ENCODE assay signal across 1 cellular context in the genomic region with DNA sequence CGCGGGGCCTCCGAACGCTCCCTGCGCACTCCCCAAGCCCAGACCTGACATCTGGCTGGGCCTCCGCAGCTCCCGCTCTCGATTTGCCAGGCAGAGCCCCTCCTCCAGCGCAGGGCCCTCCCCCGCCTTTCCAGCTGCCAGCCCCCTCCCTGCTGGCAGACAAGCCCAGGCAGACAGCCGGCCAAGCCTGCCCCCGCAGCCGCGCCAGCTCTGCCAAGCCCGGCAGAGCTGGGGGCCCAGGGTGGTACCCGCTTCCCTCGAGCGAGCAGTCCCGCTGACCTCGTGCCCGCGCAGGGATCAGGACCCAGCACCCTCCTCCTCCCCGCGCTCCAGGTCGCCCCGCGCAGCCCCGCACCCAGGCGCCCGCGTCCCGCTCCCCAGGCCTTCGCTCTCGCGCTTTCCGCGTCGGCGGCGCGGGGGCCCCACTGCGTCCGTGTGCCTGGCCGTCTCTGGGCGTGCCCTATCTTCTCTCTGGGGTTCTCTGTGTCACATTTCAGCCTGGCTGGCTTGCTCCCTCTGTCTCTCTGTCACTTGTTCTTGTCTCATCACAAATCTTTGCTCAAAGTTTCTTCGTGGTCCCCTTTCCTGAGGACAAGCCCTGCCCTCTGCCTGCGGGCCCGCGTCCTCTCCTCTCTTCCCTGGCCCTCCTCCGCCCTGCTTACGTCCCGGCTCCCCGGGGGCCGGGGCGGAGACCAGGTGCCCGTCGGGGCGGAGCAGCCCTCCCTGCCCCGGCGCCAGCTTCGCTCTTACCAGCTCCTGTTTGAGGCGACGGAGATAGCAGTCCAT.
TF ChIP-seq lines count a peak whose summit lies in the region.

No MANE protein-coding gene starts in this region.

TF ChIP-seq in H1, 55 proteins besides CTCF, POLR2A, EP300 and RAD21:
- no peak for TF ChIP-seq TCF12 (IDR thresholded peaks at IDR 0.05; ENCODE audit: low read depth, low read length)
- TF ChIP-seq SRF (IDR thresholded peaks at IDR 0.05; ENCODE audit: low read depth, low read length), result no peak
- TF ChIP-seq PHF8 (conservative IDR thresholded peaks at IDR 0.05; ENCODE audit: low read depth, low read length), result 0 out of 2 replicates have a peak, but pooled peaks have one; percentile 39
- TF ChIP-seq, protein P1, sequence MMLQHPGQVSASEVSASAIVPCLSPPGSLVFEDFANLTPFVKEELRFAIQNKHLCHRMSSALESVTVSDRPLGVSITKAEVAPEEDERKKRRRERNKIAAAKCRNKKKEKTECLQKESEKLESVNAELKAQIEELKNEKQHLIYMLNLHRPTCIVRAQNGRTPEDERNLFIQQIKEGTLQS (IDR thresholded peaks at IDR 0.05; ENCODE audit: insufficient read depth, low read depth, low read length), result no peak
- TF ChIP-seq YY1 (IDR thresholded peaks at IDR 0.05; ENCODE audit: low read depth, low read length), result no peak
- TF ChIP-seq, protein P2, sequence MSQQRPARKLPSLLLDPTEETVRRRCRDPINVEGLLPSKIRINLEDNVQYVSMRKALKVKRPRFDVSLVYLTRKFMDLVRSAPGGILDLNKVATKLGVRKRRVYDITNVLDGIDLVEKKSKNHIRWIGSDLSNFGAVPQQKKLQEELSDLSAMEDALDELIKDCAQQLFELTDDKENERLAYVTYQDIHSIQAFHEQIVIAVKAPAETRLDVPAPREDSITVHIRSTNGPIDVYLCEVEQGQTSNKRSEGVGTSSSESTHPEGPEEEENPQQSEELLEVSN (IDR thresholded peaks at IDR 0.05), result peak; percentile 77
- TF ChIP-seq SP1 (IDR thresholded peaks at IDR 0.05; ENCODE audit: low read depth, low read length), result 0 out of 2 replicates have a peak, but pooled peaks have one; percentile 1
- TF ChIP-seq MAFK (IDR thresholded peaks at IDR 0.05; ENCODE audit: low read depth, low read length), result no peak
- TF ChIP-seq GTF2F1 (IDR thresholded peaks at IDR 0.05; ENCODE audit: borderline replicate concordance, low read depth, low read length), result no peak
- no peak for TF ChIP-seq JUND (IDR thresholded peaks at IDR 0.05; ENCODE audit: low read length)
- no peak for TF ChIP-seq TAF7 (optimal IDR thresholded peaks at IDR 0.05; ENCODE audit: borderline replicate concordance, low read depth, low read length)
- no peak for TF ChIP-seq SP2 (IDR thresholded peaks at IDR 0.05; ENCODE audit: low read length)
- no peak for TF ChIP-seq RNF2 (IDR thresholded peaks at IDR 0.05; ENCODE audit: borderline replicate concordance, low read depth, low read length, missing control alignments, poor library complexity, severe bottlenecking)
- TF ChIP-seq, protein P3, sequence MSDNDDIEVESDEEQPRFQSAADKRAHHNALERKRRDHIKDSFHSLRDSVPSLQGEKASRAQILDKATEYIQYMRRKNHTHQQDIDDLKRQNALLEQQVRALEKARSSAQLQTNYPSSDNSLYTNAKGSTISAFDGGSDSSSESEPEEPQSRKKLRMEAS (IDR thresholded peaks at IDR 0.05), result peak; percentile 82
- TF ChIP-seq, protein P4, sequence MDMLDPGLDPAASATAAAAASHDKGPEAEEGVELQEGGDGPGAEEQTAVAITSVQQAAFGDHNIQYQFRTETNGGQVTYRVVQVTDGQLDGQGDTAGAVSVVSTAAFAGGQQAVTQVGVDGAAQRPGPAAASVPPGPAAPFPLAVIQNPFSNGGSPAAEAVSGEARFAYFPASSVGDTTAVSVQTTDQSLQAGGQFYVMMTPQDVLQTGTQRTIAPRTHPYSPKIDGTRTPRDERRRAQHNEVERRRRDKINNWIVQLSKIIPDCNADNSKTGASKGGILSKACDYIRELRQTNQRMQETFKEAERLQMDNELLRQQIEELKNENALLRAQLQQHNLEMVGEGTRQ (IDR thresholded peaks at IDR 0.05; ENCODE audit: low read length), result no peak
- TF ChIP-seq TAF1 (IDR thresholded peaks at IDR 0.05; ENCODE audit: low read depth, low read length), result no peak; the same call in 1 of the 2 replicates
- TF ChIP-seq POU5F1 (IDR thresholded peaks at IDR 0.05; ENCODE audit: low read depth, low read length), result no peak
- no peak for TF ChIP-seq KDM5A (IDR thresholded peaks at IDR 0.05; ENCODE audit: low read length)
- no peak for TF ChIP-seq HDAC6 (IDR thresholded peaks at IDR 0.05; ENCODE audit: low read depth, low read length)
- TF ChIP-seq POLR2AphosphoS5 (IDR thresholded peaks at IDR 0.05; ENCODE audit: low read depth, low read length), result no peak; the same call in 1 of the 2 replicates
- TF ChIP-seq TEAD4 (IDR thresholded peaks at IDR 0.05; ENCODE audit: low read depth, low read length), result no peak
- peak; percentile 15; the same call in 1 of the 2 replicates for TF ChIP-seq EGR1 (IDR thresholded peaks at IDR 0.05; ENCODE audit: borderline replicate concordance, low read depth, low read length)
- TF ChIP-seq SP4 (IDR thresholded peaks at IDR 0.05; ENCODE audit: low read length), result no peak
- no peak for TF ChIP-seq CBX5 (IDR thresholded peaks at IDR 0.05; ENCODE audit: low read depth, low read length)
- no peak for TF ChIP-seq SIX5 (IDR thresholded peaks at IDR 0.05; ENCODE audit: low read depth, low read length)
- no peak for TF ChIP-seq GABPA (IDR thresholded peaks at IDR 0.05; ENCODE audit: borderline replicate concordance, insufficient read depth, low read length)
- TF ChIP-seq, protein P5, sequence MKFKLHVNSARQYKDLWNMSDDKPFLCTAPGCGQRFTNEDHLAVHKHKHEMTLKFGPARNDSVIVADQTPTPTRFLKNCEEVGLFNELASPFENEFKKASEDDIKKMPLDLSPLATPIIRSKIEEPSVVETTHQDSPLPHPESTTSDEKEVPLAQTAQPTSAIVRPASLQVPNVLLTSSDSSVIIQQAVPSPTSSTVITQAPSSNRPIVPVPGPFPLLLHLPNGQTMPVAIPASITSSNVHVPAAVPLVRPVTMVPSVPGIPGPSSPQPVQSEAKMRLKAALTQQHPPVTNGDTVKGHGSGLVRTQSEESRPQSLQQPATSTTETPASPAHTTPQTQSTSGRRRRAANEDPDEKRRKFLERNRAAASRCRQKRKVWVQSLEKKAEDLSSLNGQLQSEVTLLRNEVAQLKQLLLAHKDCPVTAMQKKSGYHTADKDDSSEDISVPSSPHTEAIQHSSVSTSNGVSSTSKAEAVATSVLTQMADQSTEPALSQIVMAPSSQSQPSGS (IDR thresholded peaks at IDR 0.05; ENCODE audit: low read length), result no peak
- 0 out of 2 replicates have a peak, but pooled peaks have one; percentile 3 for TF ChIP-seq FOSL1 (IDR thresholded peaks at IDR 0.05; ENCODE audit: insufficient read depth, low read depth, low read length)
- TF ChIP-seq NRF1 (IDR thresholded peaks at IDR 0.05; ENCODE audit: low read depth, low read length), result no peak
- TF ChIP-seq CBX8 (IDR thresholded peaks at IDR 0.05; ENCODE audit: borderline replicate concordance, low read depth, low read length), result no peak
- TF ChIP-seq EZH2 (IDR thresholded peaks at IDR 0.05; ENCODE audit: low read depth, low read length, severe bottlenecking), result peak; percentile 15
- no peak for TF ChIP-seq SIRT6 (IDR thresholded peaks at IDR 0.05; ENCODE audit: low read length)
- TF ChIP-seq BACH1 (IDR thresholded peaks at IDR 0.05; ENCODE audit: low read length), result no peak
- TF ChIP-seq, protein P6, sequence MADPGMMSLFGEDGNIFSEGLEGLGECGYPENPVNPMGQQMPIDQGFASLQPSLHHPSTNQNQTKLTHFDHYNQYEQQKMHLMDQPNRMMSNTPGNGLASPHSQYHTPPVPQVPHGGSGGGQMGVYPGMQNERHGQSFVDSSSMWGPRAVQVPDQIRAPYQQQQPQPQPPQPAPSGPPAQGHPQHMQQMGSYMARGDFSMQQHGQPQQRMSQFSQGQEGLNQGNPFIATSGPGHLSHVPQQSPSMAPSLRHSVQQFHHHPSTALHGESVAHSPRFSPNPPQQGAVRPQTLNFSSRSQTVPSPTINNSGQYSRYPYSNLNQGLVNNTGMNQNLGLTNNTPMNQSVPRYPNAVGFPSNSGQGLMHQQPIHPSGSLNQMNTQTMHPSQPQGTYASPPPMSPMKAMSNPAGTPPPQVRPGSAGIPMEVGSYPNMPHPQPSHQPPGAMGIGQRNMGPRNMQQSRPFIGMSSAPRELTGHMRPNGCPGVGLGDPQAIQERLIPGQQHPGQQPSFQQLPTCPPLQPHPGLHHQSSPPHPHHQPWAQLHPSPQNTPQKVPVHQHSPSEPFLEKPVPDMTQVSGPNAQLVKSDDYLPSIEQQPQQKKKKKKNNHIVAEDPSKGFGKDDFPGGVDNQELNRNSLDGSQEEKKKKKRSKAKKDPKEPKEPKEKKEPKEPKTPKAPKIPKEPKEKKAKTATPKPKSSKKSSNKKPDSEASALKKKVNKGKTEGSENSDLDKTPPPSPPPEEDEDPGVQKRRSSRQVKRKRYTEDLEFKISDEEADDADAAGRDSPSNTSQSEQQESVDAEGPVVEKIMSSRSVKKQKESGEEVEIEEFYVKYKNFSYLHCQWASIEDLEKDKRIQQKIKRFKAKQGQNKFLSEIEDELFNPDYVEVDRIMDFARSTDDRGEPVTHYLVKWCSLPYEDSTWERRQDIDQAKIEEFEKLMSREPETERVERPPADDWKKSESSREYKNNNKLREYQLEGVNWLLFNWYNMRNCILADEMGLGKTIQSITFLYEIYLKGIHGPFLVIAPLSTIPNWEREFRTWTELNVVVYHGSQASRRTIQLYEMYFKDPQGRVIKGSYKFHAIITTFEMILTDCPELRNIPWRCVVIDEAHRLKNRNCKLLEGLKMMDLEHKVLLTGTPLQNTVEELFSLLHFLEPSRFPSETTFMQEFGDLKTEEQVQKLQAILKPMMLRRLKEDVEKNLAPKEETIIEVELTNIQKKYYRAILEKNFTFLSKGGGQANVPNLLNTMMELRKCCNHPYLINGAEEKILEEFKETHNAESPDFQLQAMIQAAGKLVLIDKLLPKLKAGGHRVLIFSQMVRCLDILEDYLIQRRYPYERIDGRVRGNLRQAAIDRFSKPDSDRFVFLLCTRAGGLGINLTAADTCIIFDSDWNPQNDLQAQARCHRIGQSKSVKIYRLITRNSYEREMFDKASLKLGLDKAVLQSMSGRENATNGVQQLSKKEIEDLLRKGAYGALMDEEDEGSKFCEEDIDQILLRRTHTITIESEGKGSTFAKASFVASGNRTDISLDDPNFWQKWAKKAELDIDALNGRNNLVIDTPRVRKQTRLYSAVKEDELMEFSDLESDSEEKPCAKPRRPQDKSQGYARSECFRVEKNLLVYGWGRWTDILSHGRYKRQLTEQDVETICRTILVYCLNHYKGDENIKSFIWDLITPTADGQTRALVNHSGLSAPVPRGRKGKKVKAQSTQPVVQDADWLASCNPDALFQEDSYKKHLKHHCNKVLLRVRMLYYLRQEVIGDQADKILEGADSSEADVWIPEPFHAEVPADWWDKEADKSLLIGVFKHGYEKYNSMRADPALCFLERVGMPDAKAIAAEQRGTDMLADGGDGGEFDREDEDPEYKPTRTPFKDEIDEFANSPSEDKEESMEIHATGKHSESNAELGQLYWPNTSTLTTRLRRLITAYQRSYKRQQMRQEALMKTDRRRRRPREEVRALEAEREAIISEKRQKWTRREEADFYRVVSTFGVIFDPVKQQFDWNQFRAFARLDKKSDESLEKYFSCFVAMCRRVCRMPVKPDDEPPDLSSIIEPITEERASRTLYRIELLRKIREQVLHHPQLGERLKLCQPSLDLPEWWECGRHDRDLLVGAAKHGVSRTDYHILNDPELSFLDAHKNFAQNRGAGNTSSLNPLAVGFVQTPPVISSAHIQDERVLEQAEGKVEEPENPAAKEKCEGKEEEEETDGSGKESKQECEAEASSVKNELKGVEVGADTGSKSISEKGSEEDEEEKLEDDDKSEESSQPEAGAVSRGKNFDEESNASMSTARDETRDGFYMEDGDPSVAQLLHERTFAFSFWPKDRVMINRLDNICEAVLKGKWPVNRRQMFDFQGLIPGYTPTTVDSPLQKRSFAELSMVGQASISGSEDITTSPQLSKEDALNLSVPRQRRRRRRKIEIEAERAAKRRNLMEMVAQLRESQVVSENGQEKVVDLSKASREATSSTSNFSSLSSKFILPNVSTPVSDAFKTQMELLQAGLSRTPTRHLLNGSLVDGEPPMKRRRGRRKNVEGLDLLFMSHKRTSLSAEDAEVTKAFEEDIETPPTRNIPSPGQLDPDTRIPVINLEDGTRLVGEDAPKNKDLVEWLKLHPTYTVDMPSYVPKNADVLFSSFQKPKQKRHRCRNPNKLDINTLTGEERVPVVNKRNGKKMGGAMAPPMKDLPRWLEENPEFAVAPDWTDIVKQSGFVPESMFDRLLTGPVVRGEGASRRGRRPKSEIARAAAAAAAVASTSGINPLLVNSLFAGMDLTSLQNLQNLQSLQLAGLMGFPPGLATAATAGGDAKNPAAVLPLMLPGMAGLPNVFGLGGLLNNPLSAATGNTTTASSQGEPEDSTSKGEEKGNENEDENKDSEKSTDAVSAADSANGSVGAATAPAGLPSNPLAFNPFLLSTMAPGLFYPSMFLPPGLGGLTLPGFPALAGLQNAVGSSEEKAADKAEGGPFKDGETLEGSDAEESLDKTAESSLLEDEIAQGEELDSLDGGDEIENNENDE (IDR thresholded peaks at IDR 0.05; ENCODE audit: insufficient replicate concordance, low read length), result no peak
- TF ChIP-seq KDM4A (IDR thresholded peaks at IDR 0.05; ENCODE audit: low read depth, low read length, severe bottlenecking), result peak; percentile 64
- TF ChIP-seq CHD2 (IDR thresholded peaks at IDR 0.05; ENCODE audit: low read length), result no peak
- no peak for TF ChIP-seq ZNF274 (IDR thresholded peaks at IDR 0.05; ENCODE audit: borderline replicate concordance, extremely low read depth, low read length)
- no peak for TF ChIP-seq SUZ12 (IDR thresholded peaks at IDR 0.05; ENCODE audit: low read length)
- peak; percentile 69 for TF ChIP-seq ASH2L (IDR thresholded peaks at IDR 0.05; ENCODE audit: low read length)
- no peak for TF ChIP-seq CHD1 (IDR thresholded peaks at IDR 0.05; ENCODE audit: low read depth, low read length)
- TF ChIP-seq BCL11A (IDR thresholded peaks at IDR 0.05; ENCODE audit: low read depth in 2 of 2, low read length in 2 of 2), result no peak
- 0 out of 4 replicates have a peak, but pooled peaks of 1 of the 2 experiments have one; percentile 4 for TF ChIP-seq HDAC2 (IDR thresholded peaks at IDR 0.05; ENCODE audit: borderline replicate concordance in 1 of 2, low read depth in 2 of 2, low read length in 2 of 2)
- TF ChIP-seq SAP30 (IDR thresholded peaks at IDR 0.05; ENCODE audit: insufficient read depth, insufficient replicate concordance, low read length), result peak; percentile 2
- no peak for TF ChIP-seq CEBPB (IDR thresholded peaks at IDR 0.05; ENCODE audit: low read depth, low read length)
- no peak for TF ChIP-seq KDM1A (IDR thresholded peaks at IDR 0.05; ENCODE audit: borderline replicate concordance, low read length)
- TF ChIP-seq SIN3A (conservative IDR thresholded peaks at IDR 0.05 in 1 of 2, IDR thresholded peaks at IDR 0.05 in 1 of 2; ENCODE audit: low read depth in 1 of 2, low read length in 2 of 2), result peak; percentile 7 to 18; a peak in 1 of 4 replicates
- TF ChIP-seq CTBP2 (IDR thresholded peaks at IDR 0.05; ENCODE audit: borderline replicate concordance, insufficient read depth, insufficient read length, low read length), result peak; percentile 47
- no peak for TF ChIP-seq BRCA1 (IDR thresholded peaks at IDR 0.05; ENCODE audit: low read depth, low read length)
- TF ChIP-seq RFX5 (IDR thresholded peaks at IDR 0.05; ENCODE audit: borderline replicate concordance, low read depth, low read length), result no peak
- no peak for TF ChIP-seq JUN (IDR thresholded peaks at IDR 0.05; ENCODE audit: low read depth, low read length)
- TF ChIP-seq RXRA (IDR thresholded peaks at IDR 0.05; ENCODE audit: insufficient read depth, low read depth, low read length), result no peak
- no peak for TF ChIP-seq NANOG (IDR thresholded peaks at IDR 0.05; ENCODE audit: insufficient read depth, low read depth, low read length, poor library complexity, severe bottlenecking)
- TF ChIP-seq CREB1 (IDR thresholded peaks at IDR 0.05), result peak; percentile 20; the same call in 1 of the 2 replicates
- no peak for TF ChIP-seq TBP (IDR thresholded peaks at IDR 0.05; ENCODE audit: low read depth, low read length)
- no peak for TF ChIP-seq RBBP5 (IDR thresholded peaks at IDR 0.05; ENCODE audit: borderline replicate concordance, low read depth, low read length)
